ENCODE assay signal across 3 cellular contexts in genomic region chr11:63913866-63914830, GRCh38.
TF ChIP-seq lines count a peak whose summit lies in the region.

No MANE protein-coding gene starts in this region.

TF ChIP-seq in GM23338, 12 proteins besides CTCF, POLR2A, EP300 and RAD21:
- no peak for TF ChIP-seq ZNF331 (CRISPR knock-in tag; IDR thresholded peaks at IDR 0.05; ENCODE audit: low read depth)
- TF ChIP-seq EZH2phosphoT487 (IDR thresholded peaks at IDR 0.05; ENCODE audit: unreplicated experiment): no peak

TF ChIP-seq in K562, 482 proteins besides CTCF, POLR2A, EP300 and RAD21:
- TF ChIP-seq POLR2G (IDR thresholded peaks at IDR 0.05; ENCODE audit: low read depth, low read length) (0 out of 2 replicates have a peak, but pooled peaks have one; percentile 16), ZNF253 (CRISPR knock-in tag; conservative IDR thresholded peaks at IDR 0.05) (no peak)

TF ChIP-seq in neural cell, 6 proteins besides CTCF, POLR2A, EP300 and RAD21:
- TF ChIP-seq SMC3 (conservative IDR thresholded peaks at IDR 0.05; ENCODE audit: poor library complexity): no peak
- TF ChIP-seq MXI1 (conservative IDR thresholded peaks at IDR 0.05; ENCODE audit: poor library complexity, severe bottlenecking): no peak
- no peak for TF ChIP-seq POLR2AphosphoS5 (IDR thresholded peaks at IDR 0.05)
- no peak for TF ChIP-seq EZH2 (IDR thresholded peaks at IDR 0.05; ENCODE audit: borderline replicate concordance, insufficient read depth, low read length, poor library complexity, severe bottlenecking)
- no peak for TF ChIP-seq REST (IDR thresholded peaks at IDR 0.05; ENCODE audit: borderline replicate concordance)
- TF ChIP-seq TAF1 (IDR thresholded peaks at IDR 0.05; ENCODE audit: low read depth): no peak
